Comparison of ENCODE assay signal across 1 cellular context in the genomic region with DNA sequence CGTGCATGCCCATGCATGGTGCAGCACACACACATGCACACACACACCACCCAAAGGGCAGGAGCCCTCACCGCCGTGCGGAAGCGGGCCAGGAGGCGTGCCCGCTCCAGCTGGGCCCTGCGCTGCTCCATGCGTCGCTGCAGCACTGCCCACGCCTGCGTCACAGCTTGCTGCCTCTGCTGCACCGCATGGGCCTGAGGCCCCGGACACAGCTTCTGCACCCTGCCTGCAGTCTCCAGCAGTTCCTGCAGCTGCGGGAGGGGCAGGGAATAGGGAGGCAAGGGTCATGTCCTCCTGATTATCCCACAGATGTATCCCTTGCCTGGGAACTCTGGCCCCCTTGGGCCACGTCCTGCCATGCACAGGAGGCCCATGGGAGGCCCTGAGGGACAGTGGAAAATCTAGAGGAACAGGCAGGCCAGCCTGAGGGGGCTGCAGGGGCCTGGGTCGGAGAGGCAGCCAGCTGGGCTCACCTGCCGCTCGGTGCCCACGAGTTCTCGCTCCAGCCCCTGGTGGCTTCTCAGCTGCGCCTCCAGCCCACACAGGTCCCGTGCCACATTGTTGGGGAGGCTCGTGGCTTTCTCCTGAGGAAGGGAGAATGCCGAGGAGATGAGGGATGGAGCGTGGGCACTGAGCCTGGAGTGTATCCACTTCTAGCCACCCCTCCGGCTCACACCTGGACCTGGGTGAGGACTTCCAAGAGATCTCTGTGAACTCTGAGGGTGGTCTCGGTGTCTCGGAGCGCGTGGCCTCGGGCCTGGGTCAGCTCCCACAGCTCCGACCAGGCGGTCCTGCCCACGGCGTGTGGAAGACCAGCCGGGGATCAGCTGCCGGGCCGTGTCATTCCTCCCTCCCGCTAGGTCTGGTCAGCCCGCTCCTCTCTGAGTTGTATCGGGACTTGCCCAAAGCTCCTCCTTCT.
TF ChIP-seq lines count a peak whose summit lies in the region.

No MANE protein-coding gene starts in this region.

TF ChIP-seq in K562, 482 proteins besides CTCF, POLR2A, EP300 and RAD21:
- TF ChIP-seq, protein P1, sequence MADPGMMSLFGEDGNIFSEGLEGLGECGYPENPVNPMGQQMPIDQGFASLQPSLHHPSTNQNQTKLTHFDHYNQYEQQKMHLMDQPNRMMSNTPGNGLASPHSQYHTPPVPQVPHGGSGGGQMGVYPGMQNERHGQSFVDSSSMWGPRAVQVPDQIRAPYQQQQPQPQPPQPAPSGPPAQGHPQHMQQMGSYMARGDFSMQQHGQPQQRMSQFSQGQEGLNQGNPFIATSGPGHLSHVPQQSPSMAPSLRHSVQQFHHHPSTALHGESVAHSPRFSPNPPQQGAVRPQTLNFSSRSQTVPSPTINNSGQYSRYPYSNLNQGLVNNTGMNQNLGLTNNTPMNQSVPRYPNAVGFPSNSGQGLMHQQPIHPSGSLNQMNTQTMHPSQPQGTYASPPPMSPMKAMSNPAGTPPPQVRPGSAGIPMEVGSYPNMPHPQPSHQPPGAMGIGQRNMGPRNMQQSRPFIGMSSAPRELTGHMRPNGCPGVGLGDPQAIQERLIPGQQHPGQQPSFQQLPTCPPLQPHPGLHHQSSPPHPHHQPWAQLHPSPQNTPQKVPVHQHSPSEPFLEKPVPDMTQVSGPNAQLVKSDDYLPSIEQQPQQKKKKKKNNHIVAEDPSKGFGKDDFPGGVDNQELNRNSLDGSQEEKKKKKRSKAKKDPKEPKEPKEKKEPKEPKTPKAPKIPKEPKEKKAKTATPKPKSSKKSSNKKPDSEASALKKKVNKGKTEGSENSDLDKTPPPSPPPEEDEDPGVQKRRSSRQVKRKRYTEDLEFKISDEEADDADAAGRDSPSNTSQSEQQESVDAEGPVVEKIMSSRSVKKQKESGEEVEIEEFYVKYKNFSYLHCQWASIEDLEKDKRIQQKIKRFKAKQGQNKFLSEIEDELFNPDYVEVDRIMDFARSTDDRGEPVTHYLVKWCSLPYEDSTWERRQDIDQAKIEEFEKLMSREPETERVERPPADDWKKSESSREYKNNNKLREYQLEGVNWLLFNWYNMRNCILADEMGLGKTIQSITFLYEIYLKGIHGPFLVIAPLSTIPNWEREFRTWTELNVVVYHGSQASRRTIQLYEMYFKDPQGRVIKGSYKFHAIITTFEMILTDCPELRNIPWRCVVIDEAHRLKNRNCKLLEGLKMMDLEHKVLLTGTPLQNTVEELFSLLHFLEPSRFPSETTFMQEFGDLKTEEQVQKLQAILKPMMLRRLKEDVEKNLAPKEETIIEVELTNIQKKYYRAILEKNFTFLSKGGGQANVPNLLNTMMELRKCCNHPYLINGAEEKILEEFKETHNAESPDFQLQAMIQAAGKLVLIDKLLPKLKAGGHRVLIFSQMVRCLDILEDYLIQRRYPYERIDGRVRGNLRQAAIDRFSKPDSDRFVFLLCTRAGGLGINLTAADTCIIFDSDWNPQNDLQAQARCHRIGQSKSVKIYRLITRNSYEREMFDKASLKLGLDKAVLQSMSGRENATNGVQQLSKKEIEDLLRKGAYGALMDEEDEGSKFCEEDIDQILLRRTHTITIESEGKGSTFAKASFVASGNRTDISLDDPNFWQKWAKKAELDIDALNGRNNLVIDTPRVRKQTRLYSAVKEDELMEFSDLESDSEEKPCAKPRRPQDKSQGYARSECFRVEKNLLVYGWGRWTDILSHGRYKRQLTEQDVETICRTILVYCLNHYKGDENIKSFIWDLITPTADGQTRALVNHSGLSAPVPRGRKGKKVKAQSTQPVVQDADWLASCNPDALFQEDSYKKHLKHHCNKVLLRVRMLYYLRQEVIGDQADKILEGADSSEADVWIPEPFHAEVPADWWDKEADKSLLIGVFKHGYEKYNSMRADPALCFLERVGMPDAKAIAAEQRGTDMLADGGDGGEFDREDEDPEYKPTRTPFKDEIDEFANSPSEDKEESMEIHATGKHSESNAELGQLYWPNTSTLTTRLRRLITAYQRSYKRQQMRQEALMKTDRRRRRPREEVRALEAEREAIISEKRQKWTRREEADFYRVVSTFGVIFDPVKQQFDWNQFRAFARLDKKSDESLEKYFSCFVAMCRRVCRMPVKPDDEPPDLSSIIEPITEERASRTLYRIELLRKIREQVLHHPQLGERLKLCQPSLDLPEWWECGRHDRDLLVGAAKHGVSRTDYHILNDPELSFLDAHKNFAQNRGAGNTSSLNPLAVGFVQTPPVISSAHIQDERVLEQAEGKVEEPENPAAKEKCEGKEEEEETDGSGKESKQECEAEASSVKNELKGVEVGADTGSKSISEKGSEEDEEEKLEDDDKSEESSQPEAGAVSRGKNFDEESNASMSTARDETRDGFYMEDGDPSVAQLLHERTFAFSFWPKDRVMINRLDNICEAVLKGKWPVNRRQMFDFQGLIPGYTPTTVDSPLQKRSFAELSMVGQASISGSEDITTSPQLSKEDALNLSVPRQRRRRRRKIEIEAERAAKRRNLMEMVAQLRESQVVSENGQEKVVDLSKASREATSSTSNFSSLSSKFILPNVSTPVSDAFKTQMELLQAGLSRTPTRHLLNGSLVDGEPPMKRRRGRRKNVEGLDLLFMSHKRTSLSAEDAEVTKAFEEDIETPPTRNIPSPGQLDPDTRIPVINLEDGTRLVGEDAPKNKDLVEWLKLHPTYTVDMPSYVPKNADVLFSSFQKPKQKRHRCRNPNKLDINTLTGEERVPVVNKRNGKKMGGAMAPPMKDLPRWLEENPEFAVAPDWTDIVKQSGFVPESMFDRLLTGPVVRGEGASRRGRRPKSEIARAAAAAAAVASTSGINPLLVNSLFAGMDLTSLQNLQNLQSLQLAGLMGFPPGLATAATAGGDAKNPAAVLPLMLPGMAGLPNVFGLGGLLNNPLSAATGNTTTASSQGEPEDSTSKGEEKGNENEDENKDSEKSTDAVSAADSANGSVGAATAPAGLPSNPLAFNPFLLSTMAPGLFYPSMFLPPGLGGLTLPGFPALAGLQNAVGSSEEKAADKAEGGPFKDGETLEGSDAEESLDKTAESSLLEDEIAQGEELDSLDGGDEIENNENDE (IDR thresholded peaks at IDR 0.05; ENCODE audit: low read depth, low read length): no peak
- TF ChIP-seq, protein P2, sequence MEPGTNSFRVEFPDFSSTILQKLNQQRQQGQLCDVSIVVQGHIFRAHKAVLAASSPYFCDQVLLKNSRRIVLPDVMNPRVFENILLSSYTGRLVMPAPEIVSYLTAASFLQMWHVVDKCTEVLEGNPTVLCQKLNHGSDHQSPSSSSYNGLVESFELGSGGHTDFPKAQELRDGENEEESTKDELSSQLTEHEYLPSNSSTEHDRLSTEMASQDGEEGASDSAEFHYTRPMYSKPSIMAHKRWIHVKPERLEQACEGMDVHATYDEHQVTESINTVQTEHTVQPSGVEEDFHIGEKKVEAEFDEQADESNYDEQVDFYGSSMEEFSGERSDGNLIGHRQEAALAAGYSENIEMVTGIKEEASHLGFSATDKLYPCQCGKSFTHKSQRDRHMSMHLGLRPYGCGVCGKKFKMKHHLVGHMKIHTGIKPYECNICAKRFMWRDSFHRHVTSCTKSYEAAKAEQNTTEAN (CRISPR knock-in tag; IDR thresholded peaks at IDR 0.05): no peak
- TF ChIP-seq EGR1 (conservative IDR thresholded peaks at IDR 0.05) (no peak), ZC3H8 (IDR thresholded peaks at IDR 0.05) (no peak), EZH2 (IDR thresholded peaks at IDR 0.05; ENCODE audit: borderline replicate concordance, low read depth, low read length) (no peak), ZBTB7A (IDR thresholded peaks at IDR 0.05; ENCODE audit: borderline replicate concordance, control insufficient read depth, low read depth, low read length) (no peak), HDAC8 (tag; IDR thresholded peaks at IDR 0.05) (no peak), MTF1 (CRISPR knock-in tag; IDR thresholded peaks at IDR 0.05; ENCODE audit: borderline replicate concordance) (no peak)
- TF ChIP-seq, protein P3, sequence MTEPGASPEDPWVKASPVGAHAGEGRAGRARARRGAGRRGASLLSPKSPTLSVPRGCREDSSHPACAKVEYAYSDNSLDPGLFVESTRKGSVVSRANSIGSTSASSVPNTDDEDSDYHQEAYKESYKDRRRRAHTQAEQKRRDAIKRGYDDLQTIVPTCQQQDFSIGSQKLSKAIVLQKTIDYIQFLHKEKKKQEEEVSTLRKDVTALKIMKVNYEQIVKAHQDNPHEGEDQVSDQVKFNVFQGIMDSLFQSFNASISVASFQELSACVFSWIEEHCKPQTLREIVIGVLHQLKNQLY (CRISPR knock-in tag; conservative IDR thresholded peaks at IDR 0.05): no peak
